18 cellular contexts compared by ENCODE assay signal in the genomic region with DNA sequence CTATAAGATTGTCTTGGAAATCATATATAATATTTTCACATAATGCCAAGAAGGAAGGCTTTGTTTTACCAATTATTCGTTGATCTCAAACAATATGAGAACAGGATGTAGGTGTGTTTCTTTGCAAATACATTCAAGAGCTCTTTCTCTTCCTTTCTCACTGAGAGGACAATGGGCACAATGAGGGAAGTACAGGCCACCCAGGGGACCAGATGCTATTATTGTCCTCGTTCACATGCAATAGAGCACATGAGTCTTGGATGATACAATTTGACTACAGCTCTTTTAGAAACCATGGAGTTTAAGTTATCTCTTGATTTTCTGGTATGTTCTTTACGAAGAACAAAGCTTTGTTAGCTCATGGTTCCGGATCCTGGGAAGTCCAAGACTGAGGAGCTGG.
DNase-seq lines count a peak whose midpoint lies in the region; ATAC-seq and TF ChIP-seq lines count a peak whose summit lies in the region.
"Had no signal": no experiment of that assay in that cellular context is flagged by ENCODE, and none has a peak within 500 bp of the region (broad histone marks: within the 10 kb centered on the region; RNA-seq: fewer than 3 reads in every experiment).

No MANE protein-coding gene starts in this region.

- H3K27ac Mint-ChIP-seq in stimulated activated effector memory CD8-positive, alpha-beta T cell treated with anti-CD3 and anti-CD28 coated beads, Interleukin-12 subunit alpha, Interleukin-12 subunit beta, amount 100 ng/mL, for 72 hours: no peak overlapping the region
- H3K27ac Mint-ChIP-seq: B cell; CD8-positive, alpha-beta T cell had no signal

- POLR2A ChIA-PET in GM10248 (lab: Yijun Ruan, JAX): no interaction called here

- H3K4me3 Mint-ChIP-seq in stimulated activated effector memory CD8-positive, alpha-beta T cell treated with anti-CD3 and anti-CD28 coated beads, Interleukin-12 subunit alpha, Interleukin-12 subunit beta, amount 100 ng/mL, for 72 hours: no peak overlapping the region
- H3K4me3 Mint-ChIP-seq: B cell; CD8-positive, alpha-beta T cell had no signal

- H3K36me3 ChIP-seq in left ventricle myocardium inferior: no peaks in the 10 kb centered on the region

- H3K4me3 ChIP-seq in left ventricle myocardium inferior: no peak overlapping the region
- H3K4me3 ChIP-seq: PC-9 had no signal

- CTCF ChIA-PET in GM10248 (lab: Yijun Ruan, JAX): interaction anchor here (0.9 to 1.2 kb wide), 2 partner anchors 14 to 34 kb away, joined by 3 read pairs; no protein-coding TSS in a partner anchor

- TF ChIP-seq CTCF in left ventricle myocardium inferior (IDR thresholded peaks at IDR 0.05; ENCODE audit: borderline replicate concordance) (no peak), GM10248 (IDR thresholded peaks at IDR 0.05; ENCODE audit: control extremely low read depth, extremely low read depth, low read depth, missing control alignments) (no peak)

- DNase-seq in left ventricle myocardium inferior (no peak), left cardiac atrium (no peak), NCI-H345 treated with DMSO at 0.1 percent for 48 hours (lab: John Stamatoyannopoulos, UW; ENCODE audit: unreplicated experiment) (peak; percentile 3), dermis blood vessel endothelial cell (peak; percentile 82), GM10248 (ENCODE audit: extremely low spot score) (no peak)
- no peak for DNase-seq in stimulated activated effector memory CD8-positive, alpha-beta T cell treated with anti-CD3 and anti-CD28 coated beads, Interleukin-12 subunit alpha, Interleukin-12 subunit beta, amount 100 ng/mL, for 72 hours (ENCODE audit: low spot score in 2 of 2)
- DNase-seq: ACHN; CD8-positive, alpha-beta T cell; GF-D8; KG1; MM.1S; NCI-H1105; NCI-H1930; NCI-H524 treated with DMSO at 0.1 percent for 48 hours; PC-9; SHP77 had no signal

- H3K27me3 ChIP-seq in left ventricle myocardium inferior (ENCODE audit: low read depth): no peaks in the 10 kb centered on the region

- peaks cover 1% of the 10 kb centered on the region for H3K4me1 Mint-ChIP-seq in stimulated activated effector memory CD8-positive, alpha-beta T cell treated with anti-CD3 and anti-CD28 coated beads, Interleukin-12 subunit alpha, Interleukin-12 subunit beta, amount 100 ng/mL, for 72 hours

- no peaks in the 10 kb centered on the region for H3K9me3 ChIP-seq in left ventricle myocardium inferior (replicated peaks)

- peak overlapping the region; percentile 75 for H3K27ac ChIP-seq in left ventricle myocardium inferior (replicated peaks)
- H3K27ac ChIP-seq: PC-9 had no signal

- ATAC-seq in left cardiac atrium (no peak), GM18517 (IDR thresholded peaks at IDR 0.05; ENCODE audit: unreplicated experiment) (no peak)
- ATAC-seq in stimulated activated effector memory CD8-positive, alpha-beta T cell treated with anti-CD3 and anti-CD28 coated beads, Interleukin-12 subunit alpha, Interleukin-12 subunit beta, amount 100 ng/mL, for 72 hours: no peak
- ATAC-seq: CD8-positive, alpha-beta T cell had no signal

- intact Hi-C loops in left ventricle myocardium inferior (cut with micrococcal nuclease): no loop called here
- intact Hi-C loops in left cardiac atrium (cut with DNase I): no loop called here

- no peaks in the 10 kb centered on the region for H3K9me3 Mint-ChIP-seq in stimulated activated effector memory CD8-positive, alpha-beta T cell treated with anti-CD3 and anti-CD28 coated beads, Interleukin-12 subunit alpha, Interleukin-12 subunit beta, amount 100 ng/mL, for 72 hours
- H3K9me3 Mint-ChIP-seq: CD8-positive, alpha-beta T cell had no signal

- peaks cover 20% of the 10 kb centered on the region for H3K4me1 ChIP-seq in left ventricle myocardium inferior

- no peaks in the 10 kb centered on the region for H3K36me3 Mint-ChIP-seq in stimulated activated effector memory CD8-positive, alpha-beta T cell treated with anti-CD3 and anti-CD28 coated beads, Interleukin-12 subunit alpha, Interleukin-12 subunit beta, amount 100 ng/mL, for 72 hours
- H3K36me3 Mint-ChIP-seq: CD8-positive, alpha-beta T cell had no signal

Comparison
In these comparisons a context has a peak if more than half of its experiments do, and no peak if none do; other contexts are left out.
1. DNase-seq: peak in NCI-H345 treated with DMSO at 0.1 percent for 48 hours (single experiment) and dermis blood vessel endothelial cell (single experiment); none in left ventricle myocardium inferior (single experiment), left cardiac atrium (single experiment), GM10248 (single experiment) and stimulated activated effector memory CD8-positive, alpha-beta T cell treated with anti-CD3 and anti-CD28 coated beads, Interleukin-12 subunit alpha, Interleukin-12 subunit beta, amount 100 ng/mL, for 72 hours (0 of 2).